Comparison of ENCODE assay signal across 18 cellular contexts in genomic region chr2:109402980-109403840, GRCh38.
DNase-seq lines count a peak whose midpoint lies in the region; ATAC-seq and TF ChIP-seq lines count a peak whose summit lies in the region.
"Had no signal": no experiment of that assay in that cellular context is flagged by ENCODE, and none has a peak within 500 bp of the region (broad histone marks: within the 10 kb centered on the region; RNA-seq: fewer than 3 reads in every experiment).

No MANE protein-coding gene starts in this region.

- H3K4me1 Mint-ChIP-seq in activated CD4-positive, alpha-beta T cell treated with anti-CD3 and anti-CD28 coated beads, Interleukin-2, amount 10 ng/mL, durations not matched to agents 7 days and 5 days, result no peaks in the 10 kb centered on the region
- H3K4me1 Mint-ChIP-seq in CD4-positive, CD25-positive, alpha-beta regulatory T cell, result peaks cover 0 to 5% (median 2%) of the 10 kb centered on the region in 4 donors
- H3K4me1 Mint-ChIP-seq in osteocyte (ENCODE audit: unreplicated experiment), result peaks cover 32% of the 10 kb centered on the region
- H3K4me1 Mint-ChIP-seq: central memory CD8-positive, alpha-beta T cell had no signal

- in situ Hi-C loops in G401 (cut with HindIII; ENCODE audit: low sequenced_read_pairs), result no loop called here

- H3K36me3 Mint-ChIP-seq in activated CD4-positive, alpha-beta T cell treated with anti-CD3 and anti-CD28 coated beads, Interleukin-2, amount 10 ng/mL, durations not matched to agents 7 days and 5 days (ENCODE audit: low read depth), result no peaks in the 10 kb centered on the region
- H3K36me3 Mint-ChIP-seq in CD4-positive, CD25-positive, alpha-beta regulatory T cell, result peaks cover 13% of the 10 kb centered on the region
- peaks cover 52% of the 10 kb centered on the region for H3K36me3 Mint-ChIP-seq in osteocyte (ENCODE audit: unreplicated experiment)

- no peak for ATAC-seq in CD4-positive, CD25-positive, alpha-beta regulatory T cell (ENCODE audit: low read depth in 2 of 2)
- no peak for ATAC-seq in GM19455 (IDR thresholded peaks at IDR 0.05; ENCODE audit: unreplicated experiment)
- ATAC-seq: left lobe of liver had no signal

- no peak overlapping the region for H3K27ac Mint-ChIP-seq in activated CD4-positive, alpha-beta T cell treated with anti-CD3 and anti-CD28 coated beads, Interleukin-2, amount 10 ng/mL, durations not matched to agents 7 days and 5 days
- peak overlapping the region; percentile 46 to 72 (median 67) for H3K27ac Mint-ChIP-seq in CD4-positive, CD25-positive, alpha-beta regulatory T cell
- H3K27ac Mint-ChIP-seq in osteocyte (ENCODE audit: unreplicated experiment), result peak overlapping the region; percentile 57

- H3K4me3 ChIP-seq in CD4-positive, CD25-positive, alpha-beta regulatory T cell (ENCODE audit: low read depth, low read length), result no peak overlapping the region
- H3K4me3 ChIP-seq: A549, esophagus muscularis mucosa, tibial nerve had no signal

- no peaks in the 10 kb centered on the region for H3K9me3 ChIP-seq in CD4-positive, CD25-positive, alpha-beta regulatory T cell (ENCODE audit: control insufficient read depth in 2 of 2, low read length in 2 of 2)
- H3K9me3 ChIP-seq: A549, esophagus muscularis mucosa, tibial nerve had no signal

- POLR2A ChIA-PET in activated CD4-positive, alpha-beta T cell treated with anti-CD3 and anti-CD28 coated beads, Interleukin-2, amount 10 ng/mL, durations not matched to agents 7 days and 5 days (lab: Charles Lee), result no interaction called here

- CTCF ChIA-PET in activated CD4-positive, alpha-beta T cell treated with anti-CD3 and anti-CD28 coated beads, Interleukin-2, amount 10 ng/mL, durations not matched to agents 7 days and 5 days (lab: Charles Lee), result no interaction called here

- H3K4me3 Mint-ChIP-seq in activated CD4-positive, alpha-beta T cell treated with anti-CD3 and anti-CD28 coated beads, Interleukin-2, amount 10 ng/mL, durations not matched to agents 7 days and 5 days, result no peak overlapping the region
- H3K4me3 Mint-ChIP-seq in CD4-positive, CD25-positive, alpha-beta regulatory T cell, result no peak overlapping the region
- no peak overlapping the region for H3K4me3 Mint-ChIP-seq in osteocyte (ENCODE audit: unreplicated experiment)
- H3K4me3 Mint-ChIP-seq: central memory CD8-positive, alpha-beta T cell had no signal

- no peaks in the 10 kb centered on the region for H3K36me3 ChIP-seq in CD4-positive, CD25-positive, alpha-beta regulatory T cell (ENCODE audit: control insufficient read depth, insufficient read depth, low read length)

- peak; percentile 11 to 25 for DNase-seq in activated CD4-positive, alpha-beta T cell treated with anti-CD3 and anti-CD28 coated beads, Interleukin-2, amount 50 U/mL, for 48 hours
- no peak for DNase-seq in activated CD4-positive, alpha-beta T cell treated with anti-CD3 and anti-CD28 coated beads, Interleukin-2, amount 10 ng/mL, durations not matched to agents 7 days and 5 days
- DNase-seq in CD4-positive, CD25-positive, alpha-beta regulatory T cell, result no peak
- DNase-seq in activated T-cell treated with anti-CD3 and anti-CD28 coated beads, Interleukin-2, amount 50 U/mL, for 48 hours, result peak; percentile 68 to 70
- DNase-seq in osteocyte (ENCODE audit: extremely low spot score, unreplicated experiment) (no peak), NCI-H1694 treated with DMSO at 0.1 percent for 48 hours (lab: John Stamatoyannopoulos, UW) (no peak), G401 (ENCODE audit: low spot score) (no peak)
- DNase-seq: C1 segment of cervical spinal cord; effector CD8-positive, alpha-beta T cell; GF-D8; Karpas-422; NCI-H748 treated with DMSO at 0.1 percent for 48 hours had no signal

- no peaks in the 10 kb centered on the region for H3K27me3 ChIP-seq in CD4-positive, CD25-positive, alpha-beta regulatory T cell (ENCODE audit: control insufficient read depth, insufficient read depth, low read length)
- H3K27me3 ChIP-seq: esophagus muscularis mucosa, tibial nerve had no signal

- H3K27me3 Mint-ChIP-seq in activated CD4-positive, alpha-beta T cell treated with anti-CD3 and anti-CD28 coated beads, Interleukin-2, amount 10 ng/mL, durations not matched to agents 7 days and 5 days, result no peaks in the 10 kb centered on the region
- no peaks in the 10 kb centered on the region for H3K27me3 Mint-ChIP-seq in CD4-positive, CD25-positive, alpha-beta regulatory T cell
- H3K27me3 Mint-ChIP-seq in osteocyte (ENCODE audit: unreplicated experiment), result no peaks in the 10 kb centered on the region

- no peak for TF ChIP-seq CTCF in osteocyte (IDR thresholded peaks at IDR 0.05)

- H3K9me3 Mint-ChIP-seq in activated CD4-positive, alpha-beta T cell treated with anti-CD3 and anti-CD28 coated beads, Interleukin-2, amount 10 ng/mL, durations not matched to agents 7 days and 5 days, result no peaks in the 10 kb centered on the region
- H3K9me3 Mint-ChIP-seq in CD4-positive, CD25-positive, alpha-beta regulatory T cell, result no peaks in the 10 kb centered on the region
- H3K9me3 Mint-ChIP-seq in osteocyte (ENCODE audit: unreplicated experiment), result no peaks in the 10 kb centered on the region
- H3K9me3 Mint-ChIP-seq: central memory CD8-positive, alpha-beta T cell had no signal

- H3K4me1 ChIP-seq in CD4-positive, CD25-positive, alpha-beta regulatory T cell (ENCODE audit: control insufficient read depth, insufficient read depth, low read length, poor library complexity, severe bottlenecking), result no peaks in the 10 kb centered on the region
- H3K4me1 ChIP-seq: A549, esophagus muscularis mucosa, tibial nerve had no signal

- H3K27ac ChIP-seq in CD4-positive, CD25-positive, alpha-beta regulatory T cell (ENCODE audit: insufficient read depth, low read length, poor library complexity, severe bottlenecking), result no peak overlapping the region
- H3K27ac ChIP-seq: A549, esophagus muscularis mucosa, tibial nerve had no signal

Comparison
In these comparisons a context has a peak if more than half of its experiments do, and no peak if none do; other contexts are left out.
1. DNase-seq: peak in activated CD4-positive, alpha-beta T cell treated with anti-CD3 and anti-CD28 coated beads, Interleukin-2, amount 50 U/mL, for 48 hours (2 of 2) and activated T-cell treated with anti-CD3 and anti-CD28 coated beads, Interleukin-2, amount 50 U/mL, for 48 hours (2 of 2); none in activated CD4-positive, alpha-beta T cell treated with anti-CD3 and anti-CD28 coated beads, Interleukin-2, amount 10 ng/mL, durations not matched to agents 7 days and 5 days (single experiment), CD4-positive, CD25-positive, alpha-beta regulatory T cell (0 of 3), osteocyte (single experiment), NCI-H1694 treated with DMSO at 0.1 percent for 48 hours (single experiment) and G401 (single experiment).